ENCODE assay signal across 7 cellular contexts in the genomic region with DNA sequence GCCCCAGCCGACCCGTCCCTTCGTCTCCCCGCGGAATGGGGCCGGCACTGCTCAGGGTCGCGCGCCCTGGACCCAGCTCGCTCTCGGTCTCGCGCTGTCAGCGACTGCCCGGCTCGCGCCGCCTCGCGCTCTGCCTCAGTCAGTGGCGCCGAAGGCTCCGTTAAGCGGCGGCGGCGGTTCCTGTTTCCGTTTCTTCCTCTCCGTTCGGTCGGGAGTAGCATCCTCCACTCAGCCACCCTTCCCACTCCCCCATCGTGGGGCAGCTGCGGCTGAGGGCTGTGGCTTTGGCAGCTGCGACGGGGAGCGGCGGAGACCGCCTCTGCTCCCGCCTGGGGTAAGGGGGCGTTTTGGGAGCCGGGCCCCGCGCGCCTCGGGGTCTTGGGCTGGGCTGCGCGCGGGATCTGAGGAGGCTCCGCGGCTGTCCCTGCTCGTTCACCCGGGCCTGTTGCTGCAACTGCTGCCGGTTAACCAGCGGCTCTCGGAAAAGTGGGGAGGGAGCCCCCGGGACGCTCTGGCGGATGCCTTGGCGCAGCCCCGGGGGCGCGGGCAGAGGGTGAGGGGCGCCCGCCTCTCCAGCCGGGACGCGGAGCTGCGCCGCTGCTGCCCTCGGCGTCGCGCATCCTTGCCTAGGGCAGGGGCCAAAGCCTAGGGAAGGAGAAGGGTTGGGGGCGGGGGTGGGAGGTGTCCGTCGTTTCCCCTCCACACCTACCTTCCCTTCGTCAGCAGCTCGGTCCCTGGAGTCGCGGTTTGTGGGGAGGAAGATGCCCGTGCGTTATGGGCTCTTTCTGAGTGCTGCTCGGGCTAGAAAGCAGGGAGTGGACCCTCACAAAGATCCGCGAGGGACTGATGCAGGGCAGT. TPM values are rescaled to one million over a fixed set of nuclear protein-coding genes. Genes with fewer than 3 reads are reported as not detected.
DNase-seq lines count a peak whose midpoint lies in the region; TF ChIP-seq lines count a peak whose summit lies in the region.

No MANE protein-coding gene starts in this region.

- H2AFZ ChIP-seq in Loucy (ENCODE audit: low read length): peak overlapping the region; percentile 83

- peaks cover 34% of the 10 kb centered on the region for H3K4me1 Mint-ChIP-seq in T-helper 1 cell treated with Interleukin-12 subunit alpha and Interleukin-12 subunit beta and Interleukin-4 antibody, amounts not matched to agents 30 μg/mL and 1 μg/mL, for 36 hours (ENCODE audit: low read depth)
- H3K4me1 Mint-ChIP-seq in MCF 10A (ENCODE audit: insufficient read depth, unreplicated experiment): peaks cover 18% of the 10 kb centered on the region

- peak overlapping the region; percentile 90 for H3K4me2 ChIP-seq in Loucy (ENCODE audit: low read depth, low read length, poor library complexity, severe bottlenecking)

- peak; percentile 30 for DNase-seq in GM12864 (ENCODE audit: low read depth)
- DNase-seq in H4 (ENCODE audit: low spot score): peak; percentile 61
- DNase-seq in MCF 10A (ENCODE audit: unreplicated experiment): peak; percentile 64
- peak; percentile 82 for DNase-seq in iris pigment epithelial cell (ENCODE audit: low read depth)
- DNase-seq in stimulated activated CD4-positive, alpha-beta T cell treated with anti-CD3 and anti-CD28 coated beads, Interleukin-15, amount 100 ng/mL, for 1 hour (ENCODE audit: low read depth in 1 of 2, low spot score in 1 of 2): peak; percentile 4 to 46

- H3K36me3 Mint-ChIP-seq in T-helper 1 cell treated with Interleukin-12 subunit alpha and Interleukin-12 subunit beta and Interleukin-4 antibody, amounts not matched to agents 30 μg/mL and 1 μg/mL, for 36 hours (ENCODE audit: low read depth): peaks cover 7% of the 10 kb centered on the region
- no peaks in the 10 kb centered on the region for H3K36me3 Mint-ChIP-seq in MCF 10A (ENCODE audit: insufficient read depth, unreplicated experiment)

- peak overlapping the region; percentile 87 for H3K9ac ChIP-seq in Loucy (ENCODE audit: low read depth, low read length, poor library complexity, severe bottlenecking)

- intact Hi-C loops in MCF 10A (cut with micrococcal nuclease): loop anchor here (1.0 to 5.0 kb wide), 6 partner anchors 56 to 426 kb away; a partner anchor contains a TSS

- H3K4me3 ChIP-seq in GM12864 (ENCODE audit: low read depth, low read length) (peak overlapping the region; percentile 99), Loucy (ENCODE audit: low read length, poor library complexity, severe bottlenecking) (peak overlapping the region; percentile 95)

- POLR2A ChIA-PET in MCF 10A (lab: Yijun Ruan, JAX): interaction anchor here (0.6 to 5.1 kb wide), 8 partner anchors 9 to 410 kb away, joined by 3 to 54 read pairs (median 8); no protein-coding TSS in a partner anchor

- H3K4me1 ChIP-seq in Loucy (ENCODE audit: insufficient read depth, low read length, poor library complexity, severe bottlenecking): peaks cover 40% of the 10 kb centered on the region

- TF ChIP-seq CTCF in GM12864 (IDR thresholded peaks at IDR 0.05; ENCODE audit: low read depth, low read length, missing control alignments) (no peak), Loucy (conservative IDR thresholded peaks at IDR 0.05; ENCODE audit: low read length) (no peak), MCF 10A (IDR thresholded peaks at IDR 0.05; ENCODE audit: unreplicated experiment) (no peak)

- no peaks in the 10 kb centered on the region for H3K9me3 ChIP-seq in Loucy (ENCODE audit: insufficient read depth, low read depth, low read length)

- no peaks in the 10 kb centered on the region for H3K9me2 ChIP-seq in Loucy (replicated peaks; ENCODE audit: low read depth, low read length)

- no peaks in the 10 kb centered on the region for H3K9me3 Mint-ChIP-seq in T-helper 1 cell treated with Interleukin-12 subunit alpha and Interleukin-12 subunit beta and Interleukin-4 antibody, amounts not matched to agents 30 μg/mL and 1 μg/mL, for 36 hours
- no peaks in the 10 kb centered on the region for H3K9me3 Mint-ChIP-seq in MCF 10A (ENCODE audit: unreplicated experiment)

- no peaks in the 10 kb centered on the region for H3F3A ChIP-seq in Loucy (ENCODE audit: low read depth)

- no TSS peak for BruUV-seq in MCF 10A (replicated peaks; lab: Mats Ljungman, UMichigan)

- peaks cover 43% of the 10 kb centered on the region for H4K20me1 ChIP-seq in Loucy (ENCODE audit: insufficient read depth, low read length, poor library complexity, severe bottlenecking)

- H3K36me3 ChIP-seq in Loucy (ENCODE audit: insufficient read depth, low read length): no peaks in the 10 kb centered on the region

- H3K4me3 Mint-ChIP-seq in T-helper 1 cell treated with Interleukin-12 subunit alpha and Interleukin-12 subunit beta and Interleukin-4 antibody, amounts not matched to agents 30 μg/mL and 1 μg/mL, for 36 hours: peak overlapping the region; percentile 94
- H3K4me3 Mint-ChIP-seq in MCF 10A (ENCODE audit: unreplicated experiment): peak overlapping the region; percentile 94

- H3K79me2 ChIP-seq in Loucy (ENCODE audit: insufficient read depth, low read length): peaks cover 52% of the 10 kb centered on the region

- H3K27ac Mint-ChIP-seq in T-helper 1 cell treated with Interleukin-12 subunit alpha and Interleukin-12 subunit beta and Interleukin-4 antibody, amounts not matched to agents 30 μg/mL and 1 μg/mL, for 36 hours: peak overlapping the region; percentile 88
- peak overlapping the region; percentile 2 for H3K27ac Mint-ChIP-seq in MCF 10A (ENCODE audit: low read depth, unreplicated experiment)

- CTCF ChIA-PET in MCF 10A (lab: Yijun Ruan, JAX): interaction anchor here (0.6 to 7.5 kb wide), 15 partner anchors 11 to 546 kb away, joined by 3 to 194 read pairs (median 4); no protein-coding TSS in a partner anchor

- no peaks in the 10 kb centered on the region for H3K27me3 ChIP-seq in Loucy (ENCODE audit: insufficient read depth, low read length, poor library complexity, severe bottlenecking)

- H3K27me3 Mint-ChIP-seq in T-helper 1 cell treated with Interleukin-12 subunit alpha and Interleukin-12 subunit beta and Interleukin-4 antibody, amounts not matched to agents 30 μg/mL and 1 μg/mL, for 36 hours (ENCODE audit: low read depth): no peaks in the 10 kb centered on the region
- H3K27me3 Mint-ChIP-seq in MCF 10A (ENCODE audit: insufficient read depth, unreplicated experiment): no peaks in the 10 kb centered on the region

RNA-seq across cellular contexts. Expression of a gene that starts 0.6 kb away (rescaled TPM):
- total RNA-seq in H4 (2014; rRNA removed; shearing (Covaris generic)): 28.9 and 39.5 TPM in 2 replicates
- 11.8 and 17.1 TPM in 2 replicates for total RNA-seq in MCF 10A (2022)

Comparison
In these comparisons a context has a peak if more than half of its experiments do, and no peak if none do; other contexts are left out.
1. Peak in every context shown above with its lines: DNase-seq and H3K4me3 ChIP-seq.
2. DNase-seq: peak in every context shown above with its lines; median percentile 82 in iris pigment epithelial cell; 64 in MCF 10A; 61 in H4; 30 in GM12864; 25 in stimulated activated CD4-positive, alpha-beta T cell treated with anti-CD3 and anti-CD28 coated beads, Interleukin-15, amount 100 ng/mL, for 1 hour.